Comparison of ENCODE assay signal across 23 cellular contexts in genomic region chr4:86099348-86099747, GRCh38.
"Had no signal": no experiment of that assay in that cellular context is flagged by ENCODE, and none has a peak within 500 bp of the region (broad histone marks: within the 10 kb centered on the region; RNA-seq: fewer than 3 reads in every experiment).

No MANE protein-coding gene starts in this region.

- H3K9me3 Mint-ChIP-seq: activated CD4-positive, alpha-beta memory T cell treated with anti-CD3 and anti-CD28 coated beads, Interleukin-2, amount 10 ng/mL, durations not matched to agents 7 days and 5 days; activated naive CD4-positive, alpha-beta T cell treated with anti-CD3 and anti-CD28 coated beads for 36 hours; activated T-helper 17 cell treated with anti-CD3 and anti-CD28 coated beads, Interleukin-2, amount 50 U/mL, for 72 hours; brain had no signal

- FAIRE-seq: astrocyte had no signal

- H3K4me3 Mint-ChIP-seq: activated CD4-positive, alpha-beta memory T cell treated with anti-CD3 and anti-CD28 coated beads, Interleukin-2, amount 10 ng/mL, durations not matched to agents 7 days and 5 days; activated CD4-positive, alpha-beta T cell treated with anti-CD3 and anti-CD28 coated beads for 36 hours; activated naive CD4-positive, alpha-beta T cell treated with anti-CD3 and anti-CD28 coated beads for 36 hours; activated naive CD8-positive, alpha-beta T cell; activated T-helper 17 cell treated with anti-CD3 and anti-CD28 coated beads, Interleukin-2, amount 50 U/mL, for 72 hours; brain; central memory CD8-positive, alpha-beta T cell; T-helper 17 cell had no signal

- H3K36me3 Mint-ChIP-seq: activated naive CD8-positive, alpha-beta T cell had no signal

- ATAC-seq: activated CD4-positive, alpha-beta T cell treated with anti-CD3 and anti-CD28 coated beads for 36 hours; activated T-helper 17 cell treated with anti-CD3 and anti-CD28 coated beads, Interleukin-2, amount 50 U/mL, for 72 hours; T-helper 17 cell had no signal

- H3K4me1 Mint-ChIP-seq: activated CD4-positive, alpha-beta memory T cell treated with anti-CD3 and anti-CD28 coated beads, Interleukin-2, amount 10 ng/mL, durations not matched to agents 7 days and 5 days; activated CD4-positive, alpha-beta T cell treated with anti-CD3 and anti-CD28 coated beads for 36 hours; activated T-helper 17 cell treated with anti-CD3 and anti-CD28 coated beads, Interleukin-2, amount 50 U/mL, for 72 hours; central memory CD8-positive, alpha-beta T cell; T-helper 17 cell had no signal

- DNase-seq: activated CD4-positive, alpha-beta memory T cell treated with anti-CD3 and anti-CD28 coated beads, Interleukin-2, amount 10 ng/mL, durations not matched to agents 7 days and 5 days; activated CD4-positive, alpha-beta T cell treated with anti-CD3 and anti-CD28 coated beads for 36 hours; activated CD4-positive, alpha-beta T cell treated with anti-CD3 and anti-CD28 coated beads, Interleukin-2, amount 50 U/mL, for 1 hour; activated CD4-positive, CD25-positive, alpha-beta regulatory T cell; activated gamma-delta T cell; activated naive CD4-positive, alpha-beta T cell treated with anti-CD3 and anti-CD28 coated beads for 36 hours; activated T-cell treated with anti-CD3 and anti-CD28 coated beads for 4 hours; activated T-cell treated with anti-CD3 and anti-CD28 coated beads, Interleukin-2, amount 50 U/mL, for 48 hours; amygdala; NCI-H1105 treated with DMSO at 0.1 percent for 48 hours; NCI-H1436 treated with DMSO at 0.1 percent for 48 hours; NCI-H187; NCI-H2081; NCI-H510A treated with DMSO at 0.1 percent for 48 hours; PC-9; SIG-M5; T-helper 17 cell; T-helper 9 cell had no signal

- H3K27ac ChIP-seq: PC-9 had no signal

- H3K27me3 Mint-ChIP-seq: activated CD4-positive, alpha-beta memory T cell treated with anti-CD3 and anti-CD28 coated beads, Interleukin-2, amount 10 ng/mL, durations not matched to agents 7 days and 5 days; activated CD4-positive, alpha-beta T cell treated with anti-CD3 and anti-CD28 coated beads for 36 hours; activated naive CD8-positive, alpha-beta T cell; activated T-helper 17 cell treated with anti-CD3 and anti-CD28 coated beads, Interleukin-2, amount 50 U/mL, for 72 hours; brain; central memory CD8-positive, alpha-beta T cell; T-helper 17 cell had no signal

- H3K4me2 ChIP-seq: PC-9 had no signal

- H3K27ac Mint-ChIP-seq: activated CD4-positive, alpha-beta memory T cell treated with anti-CD3 and anti-CD28 coated beads, Interleukin-2, amount 10 ng/mL, durations not matched to agents 7 days and 5 days; activated CD4-positive, alpha-beta T cell treated with anti-CD3 and anti-CD28 coated beads for 36 hours; activated naive CD4-positive, alpha-beta T cell treated with anti-CD3 and anti-CD28 coated beads for 36 hours; activated naive CD8-positive, alpha-beta T cell; activated T-helper 17 cell treated with anti-CD3 and anti-CD28 coated beads, Interleukin-2, amount 50 U/mL, for 72 hours; brain; T-helper 17 cell had no signal

- H2AFZ ChIP-seq: PC-9 had no signal

- H3K4me3 ChIP-seq: PC-9 had no signal
